Comparison of ENCODE assay signal across 23 cellular contexts in genomic region chr15:91113036-91113435, GRCh38. TPM values are rescaled to one million over a fixed set of nuclear protein-coding genes. Genes with fewer than 3 reads are reported as not detected.
DNase-seq lines count a peak whose midpoint lies in the region; ATAC-seq, FAIRE-seq and TF ChIP-seq lines count a peak whose summit lies in the region.
"Had no signal": no experiment of that assay in that cellular context is flagged by ENCODE, and none has a peak within 500 bp of the region (broad histone marks: within the 10 kb centered on the region; RNA-seq: fewer than 3 reads in every experiment).

No MANE protein-coding gene starts in this region.

- H3K9me2 ChIP-seq in GM23338 (ENCODE audit: insufficient read depth): no peaks in the 10 kb centered on the region
- H3K9me2 ChIP-seq in Karpas-422 (replicated peaks; ENCODE audit: insufficient read depth, low read length): no peaks in the 10 kb centered on the region

- H3K27me3 ChIP-seq in GM23338 (ENCODE audit: insufficient read depth): no peaks in the 10 kb centered on the region
- H3K27me3 ChIP-seq in H1 (replicated peaks in 1 of 4; ENCODE audit: control insufficient read depth in 3 of 4, extremely low read depth in 1 of 4, insufficient read depth in 3 of 4, low read length in 3 of 4): 0 out of 7 replicates have a peak, but pooled peaks cover 0 to 2% (median 0%) of the 10 kb centered on the region in 4 experiments
- no peaks in the 10 kb centered on the region for H3K27me3 ChIP-seq in Karpas-422 (ENCODE audit: low read length)

- DNase-seq in D341Med (ENCODE audit: low spot score) (peak; percentile 49), GM23338 (ENCODE audit: low spot score) (peak; percentile 72), NCI-H524 (lab: John Stamatoyannopoulos, UW) (peak; percentile 27 to 71), H1 (ENCODE audit: low read depth in 1 of 2, low spot score in 2 of 2) (no peak), Karpas-422 (no peak), inferior parietal cortex (ENCODE audit: extremely low spot score) (no peak)
- DNase-seq in activated CD8-positive, alpha-beta T cell treated with anti-CD3 and anti-CD28 coated beads for 36 hours: no peak
- DNase-seq: activated gamma-delta T cell; activated naive CD8-positive, alpha-beta T cell treated with anti-CD3 and anti-CD28 coated beads, Interleukin-2, amount 50 U/mL, for 24 hours; activated T-cell treated with anti-CD3 and anti-CD28 coated beads, Interleukin-2, amount 50 U/mL, for 1 hour; cerebellar nuclear complex; DND-41; dorsolateral prefrontal cortex; glutamatergic neuron; NCI-H1092 treated with DMSO at 0.1 percent for 48 hours; NCI-H2081 treated with DMSO at 0.1 percent for 48 hours; SIG-M5; stimulated activated CD4-positive, alpha-beta T cell treated with anti-CD3 and anti-CD28 coated beads, Interleukin-15, amount 100 ng/mL, for 24 hours; tibial artery had no signal

- H3K18ac ChIP-seq in H1 (ENCODE audit: extremely low read depth, low read length): no peak overlapping the region

- H3K23me2 ChIP-seq in H1 (ENCODE audit: low read depth, low read length): no peaks in the 10 kb centered on the region

- peak; percentile 81 for ATAC-seq in GM23338
- ATAC-seq in activated CD8-positive, alpha-beta T cell treated with anti-CD3 and anti-CD28 coated beads for 36 hours: no peak
- ATAC-seq: activated naive CD8-positive, alpha-beta T cell treated with anti-CD3 and anti-CD28 coated beads, Interleukin-2, amount 50 U/mL, for 24 hours had no signal

- H2AK5ac ChIP-seq in H1 (ENCODE audit: low read depth, low read length): no peak overlapping the region

- H3K27ac Mint-ChIP-seq in GM23338: no peak overlapping the region
- no peak overlapping the region for H3K27ac Mint-ChIP-seq in activated CD8-positive, alpha-beta T cell treated with anti-CD3 and anti-CD28 coated beads for 36 hours
- H3K27ac Mint-ChIP-seq: activated naive CD8-positive, alpha-beta T cell treated with anti-CD3 and anti-CD28 coated beads, Interleukin-2, amount 50 U/mL, for 24 hours; progenitor cell of endocrine pancreas; stimulated activated naive CD8-positive, alpha-beta T cell treated with anti-CD3 and anti-CD28 coated beads, Interleukin-15, Interleukin-2, amounts not matched to agents 100 ng/mL and 50 ng/mL, for 24 hours had no signal

- H3K4me2 ChIP-seq in GM23338 (peak overlapping the region; percentile 58), H1 (ENCODE audit: insufficient read depth in 1 of 2, low read depth in 2 of 2, low read length in 2 of 2) (no peak overlapping the region), Karpas-422 (ENCODE audit: low read depth, low read length, poor library complexity, severe bottlenecking) (no peak overlapping the region)

- CTCF ChIA-PET in H1 (lab: Charles Lee; ENCODE audit: partially characterized antibody): interaction anchor here (1.0 to 1.6 kb wide), 4 partner anchors 10 to 182 kb away, joined by 3 to 4 read pairs (median 3); no protein-coding TSS in a partner anchor
- CTCF ChIA-PET in activated CD8-positive, alpha-beta T cell treated with anti-CD3 and anti-CD28 coated beads for 36 hours (lab: Charles Lee): no interaction called here

- H3K56ac ChIP-seq in H1 (replicated peaks; ENCODE audit: insufficient read length, low read depth, low read length): no peak overlapping the region

- H2BK5ac ChIP-seq in H1 (ENCODE audit: low read depth, low read length): no peak overlapping the region

- H3K4me1 Mint-ChIP-seq in GM23338: peaks cover 5% of the 10 kb centered on the region
- peaks cover 6% of the 10 kb centered on the region for H3K4me1 Mint-ChIP-seq in activated CD8-positive, alpha-beta T cell treated with anti-CD3 and anti-CD28 coated beads for 36 hours (ENCODE audit: low read depth)
- H3K4me1 Mint-ChIP-seq: activated naive CD8-positive, alpha-beta T cell treated with anti-CD3 and anti-CD28 coated beads, Interleukin-2, amount 50 U/mL, for 24 hours had no signal

- 65% methylated on average over 6 of the region's 6 CpGs; no CpG with 5 or more reads in 1 of the 2 experiments for WGBS in H1 (ENCODE audit: extremely low coverage in 1 of 2, insufficient coverage in 1 of 2, insufficient read length in 1 of 2, insufficient replicate concordance in 2 of 2, low coverage in 1 of 2, low lambda C conversion rate in 2 of 2, missing lambda C conversion rate in 1 of 2), 2 experiments

- no peaks in the 10 kb centered on the region for H3F3A ChIP-seq in GM23338 (replicated peaks; ENCODE audit: low read depth)

- no peak overlapping the region for H3K4me3 Mint-ChIP-seq in GM23338
- H3K4me3 Mint-ChIP-seq in activated CD8-positive, alpha-beta T cell treated with anti-CD3 and anti-CD28 coated beads for 36 hours: no peak overlapping the region
- H3K4me3 Mint-ChIP-seq: activated naive CD8-positive, alpha-beta T cell treated with anti-CD3 and anti-CD28 coated beads, Interleukin-2, amount 50 U/mL, for 24 hours; stimulated activated naive CD8-positive, alpha-beta T cell treated with anti-CD3 and anti-CD28 coated beads, Interleukin-15, Interleukin-2, amounts not matched to agents 100 ng/mL and 50 ng/mL, for 24 hours had no signal

- H3K23ac ChIP-seq in H1 (ENCODE audit: insufficient read length): no peak overlapping the region

- no peak overlapping the region for H3K14ac ChIP-seq in H1 (ENCODE audit: insufficient read length)

- no peak overlapping the region for H2BK15ac ChIP-seq in H1 (ENCODE audit: low read length)

- H4K20me1 ChIP-seq in GM23338 (replicated peaks; ENCODE audit: insufficient read depth): no peaks in the 10 kb centered on the region
- no peaks in the 10 kb centered on the region for H4K20me1 ChIP-seq in H1 (replicated peaks in 1 of 2; ENCODE audit: control insufficient read depth in 1 of 2, insufficient read depth in 2 of 2, low read length in 2 of 2)
- no peaks in the 10 kb centered on the region for H4K20me1 ChIP-seq in Karpas-422 (ENCODE audit: insufficient read depth, low read depth, low read length)

- H3K27me3 Mint-ChIP-seq in GM23338 (ENCODE audit: insufficient read depth, low read depth, poor library complexity): no peaks in the 10 kb centered on the region
- peaks cover 34% of the 10 kb centered on the region for H3K27me3 Mint-ChIP-seq in activated CD8-positive, alpha-beta T cell treated with anti-CD3 and anti-CD28 coated beads for 36 hours

- intact Hi-C loops in activated CD8-positive, alpha-beta T cell treated with anti-CD3 and anti-CD28 coated beads for 36 hours (cut with micrococcal nuclease): no loop called here

- no peaks in the 10 kb centered on the region for H3K79me1 ChIP-seq in H1 (ENCODE audit: low read depth, low read length)

- H3K4me3 ChIP-seq in GM23338 (no peak overlapping the region), H1 (ENCODE audit: extremely low read depth in 1 of 4, insufficient read depth in 2 of 4, low read depth in 3 of 4, low read length in 4 of 4) (no peak overlapping the region), Karpas-422 (ENCODE audit: low read length) (no peak overlapping the region)
- H3K4me3 ChIP-seq: dorsolateral prefrontal cortex, tibial artery had no signal

- H3K27ac ChIP-seq in GM23338 (ENCODE audit: low read depth) (no peak overlapping the region), H1 (ENCODE audit: low read depth, low read length) (no peak overlapping the region), Karpas-422 (ENCODE audit: low read length) (no peak overlapping the region)
- H3K27ac ChIP-seq: C4-2B, tibial artery had no signal

- TF ChIP-seq CTCF in GM23338 (conservative IDR thresholded peaks at IDR 0.05; ENCODE audit: low read depth in 2 of 2) (no peak), H1 (IDR thresholded peaks at IDR 0.05; ENCODE audit: control extremely low read depth in 1 of 3, insufficient read depth in 1 of 3, low read depth in 1 of 3, low read length in 3 of 3) (no peak)
- TF ChIP-seq CTCF in activated CD8-positive, alpha-beta T cell treated with anti-CD3 and anti-CD28 coated beads for 36 hours (IDR thresholded peaks at IDR 0.05): no peak

- H3K4me1 ChIP-seq in GM23338 (ENCODE audit: insufficient read depth) (peaks cover 6% of the 10 kb centered on the region), H1 (replicated peaks in 1 of 4; ENCODE audit: control insufficient read depth in 3 of 4, insufficient read depth in 4 of 4, low read length in 3 of 4) (peaks cover 0 to 4% (median 0%) of the 10 kb centered on the region in 4 experiments; a peak in 3 of 7 replicates), Karpas-422 (ENCODE audit: low read length) (peaks cover 8% of the 10 kb centered on the region)
- H3K4me1 ChIP-seq: tibial artery had no signal

- TF ChIP-seq RAD21 in H1 (IDR thresholded peaks at IDR 0.05 in 1 of 2, conservative IDR thresholded peaks at IDR 0.05 in 1 of 2; ENCODE audit: low read depth in 2 of 2, low read length in 2 of 2): no peak

- H4K5ac ChIP-seq in H1 (ENCODE audit: insufficient read length, low read depth, low read length): no peak overlapping the region

- H2BK120ac ChIP-seq in H1 (replicated peaks; ENCODE audit: low read depth, low read length): no peak overlapping the region

- H3K79me2 ChIP-seq in GM23338 (replicated peaks; ENCODE audit: insufficient read depth) (no peaks in the 10 kb centered on the region), H1 (ENCODE audit: control insufficient read depth in 1 of 2, insufficient read depth in 2 of 2, low read length in 2 of 2) (no peaks in the 10 kb centered on the region), Karpas-422 (ENCODE audit: low read length) (no peaks in the 10 kb centered on the region)

- H4K91ac ChIP-seq in H1 (replicated peaks; ENCODE audit: insufficient read length, low read length): no peak overlapping the region

- H2BK12ac ChIP-seq in H1 (ENCODE audit: low read depth, low read length): no peak overlapping the region

- H3K36me3 ChIP-seq in GM23338 (ENCODE audit: insufficient read depth): no peaks in the 10 kb centered on the region
- H3K36me3 ChIP-seq in H1 (ENCODE audit: control insufficient read depth in 2 of 4, insufficient read depth in 4 of 4, low read length in 3 of 4): no peaks in the 10 kb centered on the region
- no peaks in the 10 kb centered on the region for H3K36me3 ChIP-seq in Karpas-422 (ENCODE audit: insufficient read depth, low read length)
- H3K36me3 ChIP-seq: tibial artery had no signal

- 0 out of 3 replicates have a peak, but pooled peaks cover 3% of the 10 kb centered on the region for H3K9me3 Mint-ChIP-seq in GM23338
- H3K9me3 Mint-ChIP-seq in activated CD8-positive, alpha-beta T cell treated with anti-CD3 and anti-CD28 coated beads for 36 hours: no peaks in the 10 kb centered on the region
- H3K9me3 Mint-ChIP-seq: activated naive CD8-positive, alpha-beta T cell treated with anti-CD3 and anti-CD28 coated beads, Interleukin-2, amount 50 U/mL, for 24 hours had no signal

- H3K9me3 ChIP-seq in H1 (ENCODE audit: insufficient read depth in 2 of 2, low read depth in 1 of 2, low read length in 1 of 2) (no peaks in the 10 kb centered on the region), Karpas-422 (ENCODE audit: low read length) (no peaks in the 10 kb centered on the region)
- H3K9me3 ChIP-seq: tibial artery had no signal

- no peaks in the 10 kb centered on the region for H3K36me3 Mint-ChIP-seq in GM23338 (ENCODE audit: low read depth)
- no peaks in the 10 kb centered on the region for H3K36me3 Mint-ChIP-seq in activated CD8-positive, alpha-beta T cell treated with anti-CD3 and anti-CD28 coated beads for 36 hours (ENCODE audit: low read depth)

- no peak overlapping the region for H3K4ac ChIP-seq in H1 (replicated peaks; ENCODE audit: insufficient read length, low read depth, low read length)

- H2BK20ac ChIP-seq in H1 (ENCODE audit: low read length): no peak overlapping the region

- FAIRE-seq in H1 (lab: Jason Lieb, UNC): peak; percentile 84
- FAIRE-seq: GM12892 had no signal

- H3K9ac ChIP-seq in H1 (replicated peaks in 1 of 4; ENCODE audit: extremely low read depth in 1 of 4, low read depth in 3 of 4, low read length in 3 of 4) (no peak overlapping the region), Karpas-422 (ENCODE audit: low read length) (no peak overlapping the region)

- TF ChIP-seq EP300 in H1 (IDR thresholded peaks at IDR 0.05; ENCODE audit: borderline replicate concordance in 1 of 2, low read depth in 2 of 2, low read length in 2 of 2): no peak

- H4K8ac ChIP-seq in H1 (ENCODE audit: extremely low read depth, insufficient read depth, low read length): no peak overlapping the region

- no peak for TF ChIP-seq POLR2A in H1 (IDR thresholded peaks at IDR 0.05; ENCODE audit: control extremely low read depth in 1 of 2, low read depth in 2 of 2, low read length in 2 of 2)

- H2AFZ ChIP-seq in GM23338 (peak overlapping the region; percentile 80), H1 (ENCODE audit: low read length) (0 out of 2 replicates have a peak overlapping the region, but pooled peaks have one; percentile 22), Karpas-422 (ENCODE audit: low read length) (no peak overlapping the region)

- POLR2A ChIA-PET in H1 (lab: Charles Lee; ENCODE audit: partially characterized antibody): no interaction called here
- POLR2A ChIA-PET in activated CD8-positive, alpha-beta T cell treated with anti-CD3 and anti-CD28 coated beads for 36 hours (lab: Charles Lee): no interaction called here

RNA-seq across cellular contexts. Expression of gene SV2B, which starts 13.0 kb away (rescaled TPM):
- total RNA-seq in GM23338 (2014; rRNA removed; shearing (Covaris generic)): 0.16 and 0.76 TPM in 2 replicates
- polyA plus RNA-seq in GM23338 (2016; fragmentation: Nextera tagmentation; extraction: Ambion mirVana): 0.06 and 0.09 TPM in 2 replicates
- total RNA-seq in H1 (2021; fragmentation: NEBNext Ultra II Directional; extraction: Animal tissue kit (Norgen Biotek cat#: 25700)): 0.20 and 0.46 TPM in 2 replicates
- 0.09 and 0.22 TPM in 2 replicates for polyA plus RNA-seq in H1 (2011; rRNA removed)
- 0.17 TPM for polyA plus RNA-seq in H1 (2011; cell fraction: cytosol; rRNA removed)
- 0.10 TPM for polyA plus RNA-seq in H1 (2011; cell fraction: nucleus; rRNA removed)
- 0.19 to 0.35 TPM (median 0.27 TPM) in 4 replicates for polyA plus RNA-seq in H1 (2012, experiment 1 of 2)
- polyA plus RNA-seq in H1 (2012, experiment 2 of 2): not detected
- polyA plus RNA-seq in H1 (2013, experiment 1 of 2): 0.43 TPM
- polyA plus RNA-seq in H1 (2013, experiment 2 of 2): 0.44 TPM
- 0.88 and 1.4 TPM in 2 replicates for polyA minus RNA-seq in H1 (2011; rRNA and poly(A)+ RNA removed)
- polyA minus RNA-seq in H1 (2011; cell fraction: cytosol; rRNA and poly(A)+ RNA removed): 0.29 TPM
- 1.1 TPM for polyA minus RNA-seq in H1 (2011; cell fraction: nucleus; rRNA and poly(A)+ RNA removed)
- total RNA-seq in activated CD8-positive, alpha-beta T cell treated with anti-CD3 and anti-CD28 coated beads for 36 hours: not detected
- 0.11 and 0.26 TPM in 2 replicates for total RNA-seq in Karpas-422 (2014; rRNA removed; shearing (Covaris generic); ENCODE audit: low replicate concordance)

Comparison
In these comparisons a context has a peak if more than half of its experiments do, and no peak if none do; other contexts are left out.
1. DNase-seq: peak in D341Med (single experiment), GM23338 (single experiment) and NCI-H524 (2 of 2); none in H1 (0 of 2), activated CD8-positive, alpha-beta T cell treated with anti-CD3 and anti-CD28 coated beads for 36 hours (single experiment), Karpas-422 (single experiment) and inferior parietal cortex (single experiment).